Comparison of ENCODE assay signal across 20 cellular contexts in genomic region chr5:79173626-79174025, GRCh38.
DNase-seq lines count a peak whose midpoint lies in the region; ATAC-seq and TF ChIP-seq lines count a peak whose summit lies in the region.
"Had no signal": no experiment of that assay in that cellular context is flagged by ENCODE, and none has a peak within 500 bp of the region (broad histone marks: within the 10 kb centered on the region; RNA-seq: fewer than 3 reads in every experiment).

No MANE protein-coding gene starts in this region.

- no peaks in the 10 kb centered on the region for H3K9me3 ChIP-seq in prostate gland
- H3K9me3 ChIP-seq: gastroesophageal sphincter, SJSA1 had no signal

- no peaks in the 10 kb centered on the region for H3K27me3 ChIP-seq in prostate gland (replicated peaks; ENCODE audit: insufficient read depth)
- H3K27me3 ChIP-seq: brain microvascular endothelial cell, gastroesophageal sphincter, SJSA1 had no signal

- CTCF ChIA-PET in WTC11 (lab: Charles Lee) = interaction anchor here (1.4 kb wide), 1 partner anchor 149 kb away, joined by 5 read pairs; no protein-coding TSS in a partner anchor
- CTCF ChIA-PET in activated CD8-positive, alpha-beta T cell treated with anti-CD3 and anti-CD28 coated beads for 36 hours (lab: Charles Lee) = no interaction called here

- no peak overlapping the region for H3K4me3 ChIP-seq in prostate gland
- H3K4me3 ChIP-seq: gastroesophageal sphincter, SJSA1 had no signal

- no peaks in the 10 kb centered on the region for H3K9me3 Mint-ChIP-seq in WTC11
- H3K9me3 Mint-ChIP-seq in activated CD8-positive, alpha-beta T cell treated with anti-CD3 and anti-CD28 coated beads for 36 hours = no peaks in the 10 kb centered on the region
- H3K9me3 Mint-ChIP-seq: activated naive CD4-positive, alpha-beta T cell treated with anti-CD3 and anti-CD28 coated beads, Interleukin-2, amount 50 U/mL, for 24 hours; dendritic cell treated with granulocyte-macrophage colony-stimulating factor and Interleukin-4, amounts not matched to agents 40 ng/mL and 50 ng/mL, for 4 days; nephron; type B pancreatic cell had no signal

- peak overlapping the region; percentile 29 to 48 for H3K27ac ChIP-seq in prostate gland
- H3K27ac ChIP-seq: brain microvascular endothelial cell, gastroesophageal sphincter, SJSA1 had no signal

- peaks cover 3% of the 10 kb centered on the region for H3K4me1 ChIP-seq in prostate gland (replicated peaks)
- H3K4me1 ChIP-seq: SJSA1 had no signal

- no peak overlapping the region for H3K27ac Mint-ChIP-seq in WTC11
- no peak overlapping the region for H3K27ac Mint-ChIP-seq in activated CD8-positive, alpha-beta T cell treated with anti-CD3 and anti-CD28 coated beads for 36 hours
- H3K27ac Mint-ChIP-seq: activated naive CD4-positive, alpha-beta T cell treated with anti-CD3 and anti-CD28 coated beads, Interleukin-2, amount 50 U/mL, for 24 hours; dendritic cell treated with granulocyte-macrophage colony-stimulating factor and Interleukin-4, amounts not matched to agents 40 ng/mL and 50 ng/mL, for 4 days; nephron; type B pancreatic cell had no signal

- peak; percentile 15 for DNase-seq in NCI-H2107 treated with DMSO at 0.1 percent for 48 hours (lab: John Stamatoyannopoulos, UW; ENCODE audit: unreplicated experiment)
- DNase-seq in NCI-H2107 (lab: John Stamatoyannopoulos, UW) = no peak
- DNase-seq in NCI-H2029 (lab: John Stamatoyannopoulos, UW) = peak; percentile 87
- no peak for DNase-seq in WTC11 (ENCODE audit: low spot score)
- DNase-seq in prostate gland (ENCODE audit: low spot score) = peak; percentile 19
- no peak for DNase-seq in activated CD8-positive, alpha-beta T cell treated with anti-CD3 and anti-CD28 coated beads for 36 hours
- DNase-seq: activated CD4-positive, alpha-beta T cell treated with anti-CD3 and anti-CD28 coated beads for 1 hour; activated CD8-positive, alpha-beta memory T cell treated with anti-CD3 and anti-CD28 coated beads, Interleukin-2, amount 50 U/mL, for 48 hours; brain microvascular endothelial cell; Karpas-422; NCI-H1694 treated with DMSO at 0.1 percent for 48 hours; stimulated activated naive CD8-positive, alpha-beta T cell treated with anti-CD3 and anti-CD28 coated beads, Interleukin-15, Interleukin-2, amounts not matched to agents 100 U/mL and 50 U/mL, for 24 hours had no signal

- POLR2A ChIA-PET in WTC11 (lab: Charles Lee) = no interaction called here
- POLR2A ChIA-PET in activated CD8-positive, alpha-beta T cell treated with anti-CD3 and anti-CD28 coated beads for 36 hours (lab: Charles Lee) = no interaction called here

- H3K36me3 Mint-ChIP-seq in WTC11 = no peaks in the 10 kb centered on the region
- H3K36me3 Mint-ChIP-seq in activated CD8-positive, alpha-beta T cell treated with anti-CD3 and anti-CD28 coated beads for 36 hours (ENCODE audit: low read depth) = no peaks in the 10 kb centered on the region
- H3K36me3 Mint-ChIP-seq: activated naive CD4-positive, alpha-beta T cell treated with anti-CD3 and anti-CD28 coated beads, Interleukin-2, amount 50 U/mL, for 24 hours; type B pancreatic cell had no signal

- intact Hi-C loops in prostate gland (cut with DNase I) = no loop called here
- intact Hi-C loops in activated CD8-positive, alpha-beta T cell treated with anti-CD3 and anti-CD28 coated beads for 36 hours (cut with micrococcal nuclease) = no loop called here

- no peak for TF ChIP-seq POLR2A in prostate gland (IDR thresholded peaks at IDR 0.05)

- H3K4me3 Mint-ChIP-seq in WTC11 = no peak overlapping the region
- no peak overlapping the region for H3K4me3 Mint-ChIP-seq in activated CD8-positive, alpha-beta T cell treated with anti-CD3 and anti-CD28 coated beads for 36 hours
- H3K4me3 Mint-ChIP-seq: activated naive CD4-positive, alpha-beta T cell treated with anti-CD3 and anti-CD28 coated beads, Interleukin-2, amount 50 U/mL, for 24 hours; dendritic cell treated with granulocyte-macrophage colony-stimulating factor and Interleukin-4, amounts not matched to agents 40 ng/mL and 50 ng/mL, for 4 days; nephron; type B pancreatic cell had no signal

- no peaks in the 10 kb centered on the region; the same call in 1 of the 2 replicates for H3K27me3 Mint-ChIP-seq in WTC11 (ENCODE audit: low read depth)
- H3K27me3 Mint-ChIP-seq in activated CD8-positive, alpha-beta T cell treated with anti-CD3 and anti-CD28 coated beads for 36 hours = no peaks in the 10 kb centered on the region
- H3K27me3 Mint-ChIP-seq: activated naive CD4-positive, alpha-beta T cell treated with anti-CD3 and anti-CD28 coated beads, Interleukin-2, amount 50 U/mL, for 24 hours; dendritic cell treated with granulocyte-macrophage colony-stimulating factor and Interleukin-4, amounts not matched to agents 40 ng/mL and 50 ng/mL, for 4 days; type B pancreatic cell had no signal

- ATAC-seq in WTC11 (peak; percentile 44; the same call in 1 of the 2 replicates), GM19463 (IDR thresholded peaks at IDR 0.05; ENCODE audit: unreplicated experiment) (no peak), HG02763 (IDR thresholded peaks at IDR 0.05; ENCODE audit: unreplicated experiment) (no peak)
- ATAC-seq in activated CD8-positive, alpha-beta T cell treated with anti-CD3 and anti-CD28 coated beads for 36 hours = no peak
- ATAC-seq: gastroesophageal sphincter; stimulated activated naive CD8-positive, alpha-beta T cell treated with anti-CD3 and anti-CD28 coated beads, Interleukin-15, Interleukin-2, amounts not matched to agents 100 U/mL and 50 U/mL, for 24 hours had no signal

- 45% methylated on average over 6 of the region's 6 CpGs for WGBS in prostate gland

- H3K36me3 ChIP-seq in prostate gland = no peaks in the 10 kb centered on the region
- H3K36me3 ChIP-seq: brain microvascular endothelial cell, gastroesophageal sphincter, SJSA1 had no signal

- TF ChIP-seq CTCF in WTC11 (IDR thresholded peaks at IDR 0.05) = no peak
- TF ChIP-seq CTCF in prostate gland (IDR thresholded peaks at IDR 0.05) = no peak
- no peak for TF ChIP-seq CTCF in activated CD8-positive, alpha-beta T cell treated with anti-CD3 and anti-CD28 coated beads for 36 hours (IDR thresholded peaks at IDR 0.05)

- H3K4me1 Mint-ChIP-seq in WTC11 = peaks cover 32% of the 10 kb centered on the region
- H3K4me1 Mint-ChIP-seq in activated CD8-positive, alpha-beta T cell treated with anti-CD3 and anti-CD28 coated beads for 36 hours (ENCODE audit: low read depth) = no peaks in the 10 kb centered on the region
- H3K4me1 Mint-ChIP-seq: activated naive CD4-positive, alpha-beta T cell treated with anti-CD3 and anti-CD28 coated beads, Interleukin-2, amount 50 U/mL, for 24 hours; nephron had no signal

TF ChIP-seq in WTC11, 78 proteins besides CTCF, POLR2A, EP300 and RAD21:
- no peak for TF ChIP-seq ZNF281 (CRISPR knock-in tag; IDR thresholded peaks at IDR 0.05)
- no peak for TF ChIP-seq CREB1 (CRISPR knock-in tag; IDR thresholded peaks at IDR 0.05)
- no peak for TF ChIP-seq NFATC4 (CRISPR knock-in tag; IDR thresholded peaks at IDR 0.05)
- TF ChIP-seq ZNF232 (CRISPR knock-in tag; IDR thresholded peaks at IDR 0.05) = no peak
- TF ChIP-seq ZBTB21 (CRISPR knock-in tag; IDR thresholded peaks at IDR 0.05; ENCODE audit: borderline replicate concordance) = no peak
- TF ChIP-seq SOX15 (CRISPR knock-in tag; IDR thresholded peaks at IDR 0.05) = no peak
- TF ChIP-seq ZNF416 (CRISPR knock-in tag; IDR thresholded peaks at IDR 0.05) = no peak

Comparison
In these comparisons a context has a peak if more than half of its experiments do, and no peak if none do; other contexts are left out.
1. DNase-seq: peak in NCI-H2107 treated with DMSO at 0.1 percent for 48 hours (single experiment), NCI-H2029 (single experiment) and prostate gland (single experiment); none in NCI-H2107 (single experiment), WTC11 (single experiment) and activated CD8-positive, alpha-beta T cell treated with anti-CD3 and anti-CD28 coated beads for 36 hours (single experiment).